In the genomic region with DNA sequence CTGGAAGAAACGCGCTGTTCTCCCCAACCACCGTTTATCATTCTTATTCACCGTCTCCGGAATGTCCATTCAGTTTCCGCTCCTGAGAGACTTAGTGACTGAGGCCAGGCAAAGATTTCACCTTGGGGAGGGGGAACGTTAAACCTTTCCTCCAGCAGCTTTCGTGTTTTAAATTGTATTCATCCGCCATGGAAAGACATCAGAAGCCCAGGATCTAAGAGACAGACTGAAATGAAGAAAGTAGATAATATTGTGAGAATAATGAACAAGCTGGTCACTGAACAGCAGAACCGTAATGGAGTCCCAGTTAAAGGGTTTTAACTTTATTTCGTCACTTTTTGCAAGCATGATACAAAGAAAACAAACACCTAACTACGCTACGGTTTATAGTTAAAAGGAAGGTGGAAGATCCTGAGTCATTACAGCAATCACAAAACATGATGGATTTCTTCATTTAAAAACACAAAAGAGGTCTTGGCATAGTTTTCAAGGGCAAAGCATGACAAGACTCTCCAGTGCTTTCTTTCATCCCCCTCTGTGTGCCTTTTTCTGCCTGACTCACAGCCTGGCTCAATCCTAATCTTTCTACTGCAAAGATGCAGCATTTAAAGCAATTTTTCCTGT, we compare ENCODE assay signal across 8 cellular contexts. TPM values are rescaled to one million over a fixed set of nuclear protein-coding genes. Genes with fewer than 3 reads are reported as not detected.
DNase-seq lines count a peak whose midpoint lies in the region; ATAC-seq, FAIRE-seq and TF ChIP-seq lines count a peak whose summit lies in the region.

No MANE protein-coding gene starts in this region.

- POLR2A ChIA-PET in CD8-positive, alpha-beta memory T cell (lab: Charles Lee) = interaction anchor here (0.7 kb wide), 1 partner anchor 1144 kb away, joined by 4 read pairs; no protein-coding TSS in a partner anchor

- peak overlapping the region; percentile 88 to 100 (median 94) for H3K4me3 Mint-ChIP-seq in CD8-positive, alpha-beta memory T cell

- ATAC-seq in HG03159 (IDR thresholded peaks at IDR 0.05; ENCODE audit: unreplicated experiment) (peak; percentile 0), GM18873 (IDR thresholded peaks at IDR 0.05; ENCODE audit: low FRiP score, unreplicated experiment) (no peak)

- no peak for DNase-seq in CD8-positive, alpha-beta memory T cell
- DNase-seq in astrocyte of the cerebellum (ENCODE audit: low read depth) (no peak), kidney (no peak), suprapubic skin (ENCODE audit: low spot score in 2 of 2) (no peak), NCI-H526 (lab: John Stamatoyannopoulos, UW) (no peak), SK-N-DZ (ENCODE audit: low spot score) (no peak)

- in situ Hi-C loops in astrocyte of the cerebellum (cut with HindIII; ENCODE audit: low sequenced_read_pairs) = no loop called here

- no peaks in the 10 kb centered on the region for H3K9me3 Mint-ChIP-seq in CD8-positive, alpha-beta memory T cell

- H3K4me1 Mint-ChIP-seq in CD8-positive, alpha-beta memory T cell = peaks cover 30 to 34% (median 32%) of the 10 kb centered on the region in 3 donors

- peaks cover 13% of the 10 kb centered on the region for H3K4me1 ChIP-seq in CD8-positive, alpha-beta memory T cell (ENCODE audit: insufficient read depth, low read length)
- H3K4me1 ChIP-seq in kidney (ENCODE audit: control insufficient read depth in 1 of 2, insufficient read depth in 1 of 2, low read depth in 1 of 2, low read length in 2 of 2) (peaks cover 5 to 7% of the 10 kb centered on the region in 2 donors), suprapubic skin (peaks cover 36% of the 10 kb centered on the region)

- H3K27ac ChIP-seq in CD8-positive, alpha-beta memory T cell (ENCODE audit: low read depth, low read length) = peak overlapping the region; percentile 78
- H3K27ac ChIP-seq in kidney (ENCODE audit: low read depth in 2 of 2, low read length in 2 of 2) = peak overlapping the region; percentile 92 to 93
- peak overlapping the region; percentile 97 for H3K27ac ChIP-seq in suprapubic skin

- no peak for TF ChIP-seq POLR2A in suprapubic skin (IDR thresholded peaks at IDR 0.05)

- WGBS in suprapubic skin = 4% methylated on average over 13 of the region's 13 CpGs

- H3K36me3 Mint-ChIP-seq in CD8-positive, alpha-beta memory T cell = peaks cover 0 to 9% (median 0%) of the 10 kb centered on the region in 3 donors

- TF ChIP-seq CTCF in astrocyte of the cerebellum (IDR thresholded peaks at IDR 0.05; ENCODE audit: low read depth, low read length, missing control alignments) = no peak
- no peak for TF ChIP-seq CTCF in kidney (IDR thresholded peaks at IDR 0.05; ENCODE audit: borderline replicate concordance, extremely low read depth, insufficient read depth)
- no peak for TF ChIP-seq CTCF in suprapubic skin (IDR thresholded peaks at IDR 0.05)

- no peaks in the 10 kb centered on the region for H3K27me3 ChIP-seq in CD8-positive, alpha-beta memory T cell (ENCODE audit: insufficient read depth, low read length, poor library complexity, severe bottlenecking)
- no peaks in the 10 kb centered on the region for H3K27me3 ChIP-seq in suprapubic skin

- H3K9ac ChIP-seq in kidney (ENCODE audit: low read length in 2 of 2) = peak overlapping the region; percentile 50 to 83

- H3K4me3 ChIP-seq in CD8-positive, alpha-beta memory T cell (ENCODE audit: low read length) = peak overlapping the region; percentile 88
- H3K4me3 ChIP-seq in astrocyte of the cerebellum (ENCODE audit: low read depth, low read length) (peak overlapping the region; percentile 61), kidney (ENCODE audit: low read length in 2 of 2) (peak overlapping the region; percentile 79 to 94), suprapubic skin (peak overlapping the region; percentile 78)

- H3K27me3 Mint-ChIP-seq in CD8-positive, alpha-beta memory T cell = peaks cover 4 to 6% of the 10 kb centered on the region in 2 donors

- intact Hi-C loops in kidney (cut with DNase I) = no loop called here

- no peak for TF ChIP-seq EP300 in suprapubic skin (IDR thresholded peaks at IDR 0.05)

- no peak for FAIRE-seq in kidney (lab: Jason Lieb, UNC)

- CTCF ChIA-PET in CD8-positive, alpha-beta memory T cell (lab: Charles Lee) = interaction anchor here (0.9 to 1.0 kb wide), 2 partner anchors 43 to 61 kb away, joined by 3 to 4 read pairs; no protein-coding TSS in a partner anchor

- no peaks in the 10 kb centered on the region for H3K36me3 ChIP-seq in CD8-positive, alpha-beta memory T cell (ENCODE audit: insufficient read depth, low read length)
- no peaks in the 10 kb centered on the region for H3K36me3 ChIP-seq in kidney (ENCODE audit: control insufficient read depth in 1 of 2, insufficient read depth in 2 of 2, low read length in 2 of 2)
- no peaks in the 10 kb centered on the region for H3K36me3 ChIP-seq in suprapubic skin

- H3K9me3 ChIP-seq in CD8-positive, alpha-beta memory T cell (ENCODE audit: low read length) = no peaks in the 10 kb centered on the region
- H3K9me3 ChIP-seq in kidney (ENCODE audit: control insufficient read depth in 1 of 2, low read length in 2 of 2) (no peaks in the 10 kb centered on the region), suprapubic skin (no peaks in the 10 kb centered on the region)

- peak overlapping the region; percentile 83 to 97 (median 94) for H3K27ac Mint-ChIP-seq in CD8-positive, alpha-beta memory T cell

RNA-seq across cellular contexts. Expression of gene SLC19A2, which starts 0.6 kb away (rescaled TPM):
- total RNA-seq in CD8-positive, alpha-beta memory T cell = 1 to 10 TPM; 8.3 to 9.3 TPM
- polyA plus RNA-seq in CD8-positive, alpha-beta memory T cell = 0.62 TPM
- 7.8 TPM for total RNA-seq in kidney
- 10.9 TPM for polyA plus RNA-seq in kidney (ENCODE audit: insufficient read depth, low read depth, low replicate concordance)
- total RNA-seq in suprapubic skin = 10 to 100 TPM; 21.9 to 38.7 (median 30.5) TPM
- polyA plus RNA-seq in SK-N-DZ (2014; cell fraction: cytosol; rRNA removed) = 14.6 and 19.7 TPM in 2 replicates
- 16.9 and 22.5 TPM in 2 replicates for polyA plus RNA-seq in SK-N-DZ (2014; cell fraction: nucleus; rRNA removed)

RNA-seq across cellular contexts. Expression of gene CCDC181, which starts 59.1 kb away (rescaled TPM):
- total RNA-seq in CD8-positive, alpha-beta memory T cell = under 1 TPM; 0.24 to 0.26 TPM
- not detected for polyA plus RNA-seq in CD8-positive, alpha-beta memory T cell
- total RNA-seq in kidney (4.8 TPM), suprapubic skin (not detected)
- polyA plus RNA-seq in kidney (ENCODE audit: insufficient read depth, low read depth, low replicate concordance) = 8.2 TPM
- 3.8 and 5.5 TPM in 2 replicates for polyA plus RNA-seq in SK-N-DZ (2014; cell fraction: cytosol; rRNA removed)
- polyA plus RNA-seq in SK-N-DZ (2014; cell fraction: nucleus; rRNA removed) = 2.6 and 5.8 TPM in 2 replicates
